ENCODE assay signal across 11 cellular contexts in genomic region chr4:11548529-11549176, GRCh38.
DNase-seq lines count a peak whose midpoint lies in the region; ATAC-seq and TF ChIP-seq lines count a peak whose summit lies in the region.
"Had no signal": no experiment of that assay in that cellular context is flagged by ENCODE, and none has a peak within 500 bp of the region (broad histone marks: within the 10 kb centered on the region; RNA-seq: fewer than 3 reads in every experiment).

No MANE protein-coding gene starts in this region.

- intact Hi-C loops in stomach (cut with DNase I; ENCODE audit: low total_unique reads) (no loop called here), left ventricle myocardium inferior (cut with micrococcal nuclease) (no loop called here), sciatic nerve (cut with DNase I) (no loop called here)

- peaks cover 0 to 10% (median 0%) of the 10 kb centered on the region in 4 donors for H3K4me1 ChIP-seq in stomach
- peaks cover 4% of the 10 kb centered on the region for H3K4me1 ChIP-seq in left ventricle myocardium inferior

- H3K4me3 ChIP-seq in stomach (no peak overlapping the region), left ventricle myocardium inferior (no peak overlapping the region)

- H3K27me3 ChIP-seq in stomach (no peaks in the 10 kb centered on the region), left ventricle myocardium inferior (ENCODE audit: low read depth) (no peaks in the 10 kb centered on the region)

- TF ChIP-seq POLR2A in stomach (IDR thresholded peaks at IDR 0.05): no peak

- ATAC-seq in activated naive CD4-positive, alpha-beta T cell treated with anti-CD3 and anti-CD28 coated beads, Interleukin-2, amount 50 U/mL, for 72 hours: peak; percentile 56 to 81
- ATAC-seq in HG02981 (IDR thresholded peaks at IDR 0.05; ENCODE audit: unreplicated experiment) (peak; percentile 99), sciatic nerve (no peak)

- H3K9me3 Mint-ChIP-seq in activated naive CD4-positive, alpha-beta T cell treated with anti-CD3 and anti-CD28 coated beads, Interleukin-2, amount 50 U/mL, for 72 hours: peaks cover 5 to 9% of the 10 kb centered on the region in 2 donors
- H3K9me3 Mint-ChIP-seq: activated CD4-positive, alpha-beta T cell treated with anti-CD3 and anti-CD28 coated beads, Interleukin-2, amount 10 ng/mL, durations not matched to agents 7 days and 5 days; memory B cell had no signal

- H3K9me3 ChIP-seq in stomach (no peaks in the 10 kb centered on the region), left ventricle myocardium inferior (replicated peaks) (no peaks in the 10 kb centered on the region)

- no peak for DNase-seq in activated naive CD4-positive, alpha-beta T cell treated with anti-CD3 and anti-CD28 coated beads, Interleukin-2, amount 50 U/mL, for 72 hours (ENCODE audit: low spot score in 2 of 2)
- DNase-seq in activated naive CD4-positive, alpha-beta T cell (lab: John Stamatoyannopoulos, UW): no peak
- DNase-seq in SW480 (ENCODE audit: low spot score): peak; percentile 46
- DNase-seq in stomach: no peak
- no peak for DNase-seq in activated CD4-positive, alpha-beta T cell treated with anti-CD3 and anti-CD28 coated beads, Interleukin-2, amount 50 U/mL, for 48 hours
- no peak for DNase-seq in left ventricle myocardium inferior
- DNase-seq in sciatic nerve (ENCODE audit: low spot score): no peak
- DNase-seq: activated CD4-positive, alpha-beta T cell treated with anti-CD3 and anti-CD28 coated beads, Interleukin-2, amount 10 ng/mL, durations not matched to agents 7 days and 5 days; NCI-H345 had no signal

- TF ChIP-seq CTCF in stomach (IDR thresholded peaks at IDR 0.05) (no peak), left ventricle myocardium inferior (IDR thresholded peaks at IDR 0.05; ENCODE audit: borderline replicate concordance) (no peak)

- no peak for TF ChIP-seq EP300 in stomach (IDR thresholded peaks at IDR 0.05)

- H3K36me3 ChIP-seq in stomach (no peaks in the 10 kb centered on the region), left ventricle myocardium inferior (no peaks in the 10 kb centered on the region)

- H3K27ac Mint-ChIP-seq in activated naive CD4-positive, alpha-beta T cell treated with anti-CD3 and anti-CD28 coated beads, Interleukin-2, amount 50 U/mL, for 72 hours: no peak overlapping the region
- H3K27ac Mint-ChIP-seq: activated CD4-positive, alpha-beta T cell treated with anti-CD3 and anti-CD28 coated beads, Interleukin-2, amount 10 ng/mL, durations not matched to agents 7 days and 5 days; memory B cell had no signal

- no peaks in the 10 kb centered on the region for H3K36me3 Mint-ChIP-seq in activated naive CD4-positive, alpha-beta T cell treated with anti-CD3 and anti-CD28 coated beads, Interleukin-2, amount 50 U/mL, for 72 hours
- H3K36me3 Mint-ChIP-seq: memory B cell had no signal

- 49 to 66% (median 50%) methylated on average over 2 of the region's 2 CpGs for WGBS in stomach, 5 donors

- peak overlapping the region in 3 of 5 donors; percentile 6 to 43 (median 25) for H3K27ac ChIP-seq in stomach
- no peak overlapping the region for H3K27ac ChIP-seq in left ventricle myocardium inferior (replicated peaks)
